ENCODE assay signal across 23 cellular contexts in genomic region chr3:100319951-100320350, GRCh38.
"Had no signal": no experiment of that assay in that cellular context is flagged by ENCODE, and none has a peak within 500 bp of the region (broad histone marks: within the 10 kb centered on the region; RNA-seq: fewer than 3 reads in every experiment).

No MANE protein-coding gene starts in this region.

- H3K27ac Mint-ChIP-seq: activated CD4-positive, alpha-beta memory T cell treated with anti-CD3 and anti-CD28 coated beads for 36 hours; activated CD4-positive, alpha-beta T cell treated with anti-CD3 and anti-CD28 coated beads for 36 hours; activated CD4-positive, alpha-beta T cell treated with anti-CD3 and anti-CD28 coated beads, Interleukin-2, amount 10 ng/mL, durations not matched to agents 24 days and 14 days; activated CD8-positive, alpha-beta memory T cell treated with anti-CD3 and anti-CD28 coated beads, Interleukin-2, amount 10 ng/mL, durations not matched to agents 7 days and 5 days; activated CD8-positive, alpha-beta T cell treated with anti-CD3 and anti-CD28 coated beads, Interleukin-2, amount 10 ng/mL, durations not matched to agents 7 days and 5 days; activated naive CD4-positive, alpha-beta T cell treated with anti-CD3 and anti-CD28 coated beads, Interleukin-2, amount 10 ng/mL, durations not matched to agents 7 days and 5 days; activated naive CD4-positive, alpha-beta T cell treated with anti-CD3 and anti-CD28 coated beads, Interleukin-2, amount 50 U/mL, for 72 hours; activated naive CD8-positive, alpha-beta T cell treated with anti-CD3 and anti-CD28 coated beads, Interleukin-2, amount 10 ng/mL, durations not matched to agents 7 days and 5 days; activated T-cell treated with anti-CD3 and anti-CD28 coated beads, Interleukin-2, amount 50 U/mL, for 24 hours; activated T-cell treated with anti-CD3 and anti-CD28 coated beads, Interleukin-2, amount 50 U/mL, for 72 hours; brain had no signal

- H3K36me3 Mint-ChIP-seq: activated naive CD4-positive, alpha-beta T cell treated with anti-CD3 and anti-CD28 coated beads, Interleukin-2, amount 50 U/mL, for 72 hours had no signal

- DNase-seq: activated CD4-positive, alpha-beta memory T cell treated with anti-CD3 and anti-CD28 coated beads for 36 hours; activated CD4-positive, alpha-beta T cell treated with anti-CD3 and anti-CD28 coated beads for 36 hours; activated CD4-positive, alpha-beta T cell treated with anti-CD3 and anti-CD28 coated beads, Interleukin-2, amount 10 ng/mL, durations not matched to agents 24 days and 14 days; activated CD4-positive, CD25-positive, alpha-beta regulatory T cell; activated CD4-positive, CD25-positive, alpha-beta regulatory T cell treated with anti-CD3 and anti-CD28 coated beads, Interleukin-2, amount 50 U/mL, for 72 hours; activated CD8-positive, alpha-beta memory T cell treated with anti-CD3 and anti-CD28 coated beads, Interleukin-2, amount 10 ng/mL, durations not matched to agents 7 days and 5 days; activated CD8-positive, alpha-beta memory T cell treated with anti-CD3 and anti-CD28 coated beads, Interleukin-2, amount 50 U/mL, for 4 hours; activated CD8-positive, alpha-beta T cell treated with anti-CD3 and anti-CD28 coated beads, Interleukin-2, amount 10 ng/mL, durations not matched to agents 7 days and 5 days; activated gamma-delta T cell; activated naive CD4-positive, alpha-beta T cell; activated naive CD4-positive, alpha-beta T cell treated with anti-CD3 and anti-CD28 coated beads, Interleukin-2, amount 10 ng/mL, durations not matched to agents 7 days and 5 days; activated naive CD8-positive, alpha-beta T cell treated with anti-CD3 and anti-CD28 coated beads, Interleukin-2, amount 10 ng/mL, durations not matched to agents 7 days and 5 days; activated T-cell treated with anti-CD3 and anti-CD28 coated beads, Interleukin-2, amount 50 U/mL, for 24 hours; activated T-cell treated with anti-CD3 and anti-CD28 coated beads, Interleukin-2, amount 50 U/mL, for 72 hours; central memory CD4-positive, alpha-beta T cell; cerebellar nuclear complex; colonic mucosa; effector CD8-positive, alpha-beta T cell; esophagus squamous epithelium; head of caudate nucleus; T1000 had no signal

- H3K4me3 Mint-ChIP-seq: activated CD4-positive, alpha-beta memory T cell treated with anti-CD3 and anti-CD28 coated beads for 36 hours; activated CD4-positive, alpha-beta T cell treated with anti-CD3 and anti-CD28 coated beads for 36 hours; activated CD4-positive, alpha-beta T cell treated with anti-CD3 and anti-CD28 coated beads, Interleukin-2, amount 10 ng/mL, durations not matched to agents 24 days and 14 days; activated CD8-positive, alpha-beta memory T cell treated with anti-CD3 and anti-CD28 coated beads, Interleukin-2, amount 10 ng/mL, durations not matched to agents 7 days and 5 days; activated CD8-positive, alpha-beta T cell treated with anti-CD3 and anti-CD28 coated beads, Interleukin-2, amount 10 ng/mL, durations not matched to agents 7 days and 5 days; activated naive CD4-positive, alpha-beta T cell treated with anti-CD3 and anti-CD28 coated beads, Interleukin-2, amount 10 ng/mL, durations not matched to agents 7 days and 5 days; activated naive CD8-positive, alpha-beta T cell treated with anti-CD3 and anti-CD28 coated beads, Interleukin-2, amount 10 ng/mL, durations not matched to agents 7 days and 5 days; activated T-cell treated with anti-CD3 and anti-CD28 coated beads, Interleukin-2, amount 50 U/mL, for 24 hours; activated T-cell treated with anti-CD3 and anti-CD28 coated beads, Interleukin-2, amount 50 U/mL, for 72 hours; brain had no signal

- H3K9me3 Mint-ChIP-seq: activated CD4-positive, alpha-beta memory T cell treated with anti-CD3 and anti-CD28 coated beads for 36 hours; activated CD4-positive, alpha-beta T cell treated with anti-CD3 and anti-CD28 coated beads, Interleukin-2, amount 10 ng/mL, durations not matched to agents 24 days and 14 days; activated naive CD4-positive, alpha-beta T cell treated with anti-CD3 and anti-CD28 coated beads, Interleukin-2, amount 10 ng/mL, durations not matched to agents 7 days and 5 days; activated naive CD4-positive, alpha-beta T cell treated with anti-CD3 and anti-CD28 coated beads, Interleukin-2, amount 50 U/mL, for 72 hours; activated naive CD8-positive, alpha-beta T cell treated with anti-CD3 and anti-CD28 coated beads, Interleukin-2, amount 10 ng/mL, durations not matched to agents 7 days and 5 days; activated T-cell treated with anti-CD3 and anti-CD28 coated beads, Interleukin-2, amount 50 U/mL, for 24 hours; activated T-cell treated with anti-CD3 and anti-CD28 coated beads, Interleukin-2, amount 50 U/mL, for 72 hours; brain had no signal

- H3K4me1 Mint-ChIP-seq: brain had no signal

- ATAC-seq: activated CD4-positive, alpha-beta T cell treated with anti-CD3 and anti-CD28 coated beads for 36 hours; activated CD8-positive, alpha-beta memory T cell treated with anti-CD3 and anti-CD28 coated beads, Interleukin-2, amount 10 ng/mL, durations not matched to agents 7 days and 5 days; activated CD8-positive, alpha-beta T cell treated with anti-CD3 and anti-CD28 coated beads, Interleukin-2, amount 10 ng/mL, durations not matched to agents 7 days and 5 days; activated naive CD4-positive, alpha-beta T cell treated with anti-CD3 and anti-CD28 coated beads, Interleukin-2, amount 50 U/mL, for 72 hours; activated T-cell treated with anti-CD3 and anti-CD28 coated beads, Interleukin-2, amount 50 U/mL, for 72 hours had no signal

- H3K27me3 Mint-ChIP-seq: activated CD4-positive, alpha-beta memory T cell treated with anti-CD3 and anti-CD28 coated beads for 36 hours; activated CD4-positive, alpha-beta T cell treated with anti-CD3 and anti-CD28 coated beads for 36 hours; activated CD4-positive, alpha-beta T cell treated with anti-CD3 and anti-CD28 coated beads, Interleukin-2, amount 10 ng/mL, durations not matched to agents 24 days and 14 days; activated CD8-positive, alpha-beta memory T cell treated with anti-CD3 and anti-CD28 coated beads, Interleukin-2, amount 10 ng/mL, durations not matched to agents 7 days and 5 days; activated naive CD4-positive, alpha-beta T cell treated with anti-CD3 and anti-CD28 coated beads, Interleukin-2, amount 10 ng/mL, durations not matched to agents 7 days and 5 days; activated naive CD8-positive, alpha-beta T cell treated with anti-CD3 and anti-CD28 coated beads, Interleukin-2, amount 10 ng/mL, durations not matched to agents 7 days and 5 days; activated T-cell treated with anti-CD3 and anti-CD28 coated beads, Interleukin-2, amount 50 U/mL, for 24 hours; brain had no signal
